ENCODE assay signal across 18 cellular contexts in genomic region chr12:65935906-65936528, GRCh38.
DNase-seq lines count a peak whose midpoint lies in the region; TF ChIP-seq lines count a peak whose summit lies in the region.
"Had no signal": no experiment of that assay in that cellular context is flagged by ENCODE, and none has a peak within 500 bp of the region (broad histone marks: within the 10 kb centered on the region; RNA-seq: fewer than 3 reads in every experiment).

No MANE protein-coding gene starts in this region.

- no peak overlapping the region for H3K4me3 Mint-ChIP-seq in nephron
- H3K4me3 Mint-ChIP-seq: activated CD4-positive, alpha-beta T cell treated with anti-CD3 and anti-CD28 coated beads, Interleukin-2, amount 10 ng/mL, durations not matched to agents 24 days and 14 days; CD8-positive, alpha-beta T cell had no signal

- in situ Hi-C loops in SK-MEL-5 (cut with HindIII; ENCODE audit: low pct_unique_long_range_greater_than_20kb, low sequenced_read_pairs): no loop called here

- TF ChIP-seq CTCF in nephron (IDR thresholded peaks at IDR 0.05; ENCODE audit: unreplicated experiment in 3 of 3): no peak

- peak overlapping the region; percentile 93 for H3K27ac ChIP-seq in epithelial cell of prostate
- H3K27ac ChIP-seq: ascending aorta, vagina had no signal

- H3K4me1 Mint-ChIP-seq in nephron: peaks cover 51% of the 10 kb centered on the region
- H3K4me1 Mint-ChIP-seq: activated CD4-positive, alpha-beta T cell treated with anti-CD3 and anti-CD28 coated beads, Interleukin-2, amount 10 ng/mL, durations not matched to agents 24 days and 14 days had no signal

- DNase-seq in EH (ENCODE audit: low read depth) (peak; percentile 68), SK-MEL-5 (ENCODE audit: low read depth, low spot score) (peak; percentile 92), epithelial cell of prostate (ENCODE audit: low read depth, low spot score) (no peak), T-helper 9 cell (no peak), amniotic stem cell (lab: John Stamatoyannopoulos, UW) (no peak), occipital lobe (lab: John Stamatoyannopoulos, UW) (no peak)
- DNase-seq in stimulated activated CD8-positive, alpha-beta memory T cell treated with anti-CD3 and anti-CD28 coated beads, Interleukin-4, amount 100 ng/mL, for 48 hours: no peak
- DNase-seq: activated CD4-positive, alpha-beta T cell treated with anti-CD3 and anti-CD28 coated beads, Interleukin-2, amount 10 ng/mL, durations not matched to agents 24 days and 14 days; activated CD8-positive, alpha-beta memory T cell treated with anti-CD3 and anti-CD28 coated beads, Interleukin-2, amount 50 U/mL, for 4 hours; activated gamma-delta T cell; CD8-positive, alpha-beta T cell; DND-41; head of caudate nucleus; NCI-H1436; NCI-H82 had no signal

- no peaks in the 10 kb centered on the region for H3K9me3 Mint-ChIP-seq in nephron
- H3K9me3 Mint-ChIP-seq: activated CD4-positive, alpha-beta T cell treated with anti-CD3 and anti-CD28 coated beads, Interleukin-2, amount 10 ng/mL, durations not matched to agents 24 days and 14 days; CD8-positive, alpha-beta T cell had no signal

- peak overlapping the region; percentile 80 to 93 (median 93) for H3K27ac Mint-ChIP-seq in nephron
- H3K27ac Mint-ChIP-seq: activated CD4-positive, alpha-beta T cell treated with anti-CD3 and anti-CD28 coated beads, Interleukin-2, amount 10 ng/mL, durations not matched to agents 24 days and 14 days; CD8-positive, alpha-beta T cell had no signal

- no peaks in the 10 kb centered on the region for H3K27me3 Mint-ChIP-seq in nephron (ENCODE audit: low read depth)

- peaks cover 32% of the 10 kb centered on the region for H3K36me3 Mint-ChIP-seq in nephron (ENCODE audit: low read depth)
- H3K36me3 Mint-ChIP-seq: CD8-positive, alpha-beta T cell had no signal

Comparison
In these comparisons a context has a peak if more than half of its experiments do, and no peak if none do; other contexts are left out.
1. DNase-seq: peak in EH (single experiment) and SK-MEL-5 (single experiment); none in epithelial cell of prostate (single experiment), stimulated activated CD8-positive, alpha-beta memory T cell treated with anti-CD3 and anti-CD28 coated beads, Interleukin-4, amount 100 ng/mL, for 48 hours (single experiment), T-helper 9 cell (single experiment), amniotic stem cell (single experiment) and occipital lobe (single experiment).